In genomic region chr5:5025774-5026406, GRCh38 we compare ENCODE assay signal across 11 cellular contexts.
A peak's percentile ranks its signal among the peaks of the same experiment; 100 is the strongest.
DNase-seq lines count a peak whose midpoint lies in the region; ATAC-seq and TF ChIP-seq lines count a peak whose summit lies in the region.
"Had no signal": no experiment of that assay in that cellular context is flagged by ENCODE, and none has a peak within 500 bp of the region (broad histone marks: within the 10 kb centered on the region; RNA-seq: fewer than 3 reads in every experiment).

No MANE protein-coding gene starts in this region.

- no peak overlapping the region for H3K27ac ChIP-seq in PC-9

- H2AFZ ChIP-seq in PC-9, result peak overlapping the region; percentile 80

- intact Hi-C loops in PC-9 (cut with micrococcal nuclease; ENCODE audit: unreplicated experiment), result loop anchor here (10.0 kb wide), 1 partner anchor 399 kb away; the partner anchor contains the start of gene ICE1
- intact Hi-C loops in left colon (cut with DNase I, micrococcal nuclease), result no loop called here

- H3K9me2 ChIP-seq in PC-9 (ENCODE audit: insufficient read depth), result no peaks in the 10 kb centered on the region

- no peaks in the 10 kb centered on the region for H4K20me1 ChIP-seq in PC-9 (ENCODE audit: insufficient read depth)

- H3F3A ChIP-seq in PC-9 (ENCODE audit: insufficient read depth, low read depth), result no peaks in the 10 kb centered on the region

- H3K9me3 ChIP-seq in PC-9 (ENCODE audit: insufficient read depth, low read depth), result no peaks in the 10 kb centered on the region; the same call in 1 of the 2 replicates

- TF ChIP-seq CTCF in LNCaP clone FGC (IDR thresholded peaks at IDR 0.05; ENCODE audit: control insufficient read depth, extremely low read depth, insufficient read depth) (no peak), PC-9 (conservative IDR thresholded peaks at IDR 0.05) (no peak)

- CTCF ChIA-PET in PC-9 (lab: Charles Lee), result no interaction called here

- H3K4me2 ChIP-seq in PC-9, result peak overlapping the region; percentile 77

- ATAC-seq in left lobe of liver (peak; percentile 75), left colon (no peak)
- ATAC-seq: T-helper 17 cell had no signal

- no TSS peak for BruUV-seq in PC-9 (replicated peaks; lab: Mats Ljungman, UMichigan)

- POLR2A ChIA-PET in PC-9 (lab: Charles Lee; ENCODE audit: unreplicated experiment), result no interaction called here

- H3K27me3 ChIP-seq in PC-9 (ENCODE audit: insufficient read depth, low read depth), result peaks cover 43% of the 10 kb centered on the region

- peak overlapping the region; percentile 66 for H3K4me3 ChIP-seq in LNCaP clone FGC (ENCODE audit: low read depth, low read length)
- peak overlapping the region; percentile 57 for H3K4me3 ChIP-seq in PC-9

- peaks cover 12% of the 10 kb centered on the region; the same call in 1 of the 2 replicates for H3K4me1 ChIP-seq in PC-9 (replicated peaks; ENCODE audit: insufficient read depth)

- H3K79me2 ChIP-seq in PC-9 (ENCODE audit: low read depth), result no peaks in the 10 kb centered on the region

- no peaks in the 10 kb centered on the region for H3K36me3 ChIP-seq in PC-9 (ENCODE audit: low read depth)

- peak; percentile 45 to 73 (median 70) for DNase-seq in NCI-H1417 (lab: John Stamatoyannopoulos, UW)
- no peak for DNase-seq in NCI-H1417 treated with DMSO at 0.1 percent for 48 hours (lab: John Stamatoyannopoulos, UW)
- DNase-seq in LNCaP clone FGC (ENCODE audit: low read depth), result peak; percentile 40
- DNase-seq in PC-9, result peak in 1 of 2 experiments; percentile 32
- no peak for DNase-seq in left lobe of liver (ENCODE audit: low spot score)
- no peak for DNase-seq in T-helper 9 cell
- no peak for DNase-seq in superior temporal gyrus (ENCODE audit: extremely low spot score)
- DNase-seq in left colon, result no peak
- DNase-seq: HFFc6, KG1, T-helper 17 cell had no signal

Comparison
In these comparisons a context has a peak if more than half of its experiments do, and no peak if none do; other contexts are left out.
1. DNase-seq: peak in NCI-H1417 (3 of 3) and LNCaP clone FGC (single experiment); none in NCI-H1417 treated with DMSO at 0.1 percent for 48 hours (single experiment), left lobe of liver (single experiment), T-helper 9 cell (single experiment), superior temporal gyrus (single experiment) and left colon (0 of 2).